In the genomic region with DNA sequence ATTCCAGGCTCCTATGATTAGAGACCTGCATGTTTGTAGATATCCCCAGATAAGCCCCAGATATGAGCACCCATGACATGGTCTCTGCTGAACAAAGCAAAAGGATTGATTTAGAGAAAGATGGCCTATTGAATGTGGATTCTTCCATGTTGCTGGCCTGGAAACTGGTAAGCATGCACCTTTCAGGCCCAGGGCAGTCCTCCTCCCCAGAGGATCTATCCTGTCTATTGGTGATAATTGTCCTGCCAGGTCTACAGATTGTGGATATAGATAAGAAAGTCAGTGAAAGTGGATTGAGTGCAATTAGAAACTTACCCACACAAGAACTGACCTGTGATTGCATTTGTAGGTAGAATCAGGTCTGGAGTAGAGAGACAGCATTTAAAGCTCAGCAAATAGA, we compare ENCODE assay signal across 1 cellular context.
TF ChIP-seq lines count a peak whose summit lies in the region.

No MANE protein-coding gene starts in this region.

TF ChIP-seq in SK-N-SH treated with all-trans-retinoic acid at 6 μM for 48 hours, 23 proteins besides CTCF, POLR2A, EP300 and RAD21 (continued from another document):
- TF ChIP-seq, protein P1, sequence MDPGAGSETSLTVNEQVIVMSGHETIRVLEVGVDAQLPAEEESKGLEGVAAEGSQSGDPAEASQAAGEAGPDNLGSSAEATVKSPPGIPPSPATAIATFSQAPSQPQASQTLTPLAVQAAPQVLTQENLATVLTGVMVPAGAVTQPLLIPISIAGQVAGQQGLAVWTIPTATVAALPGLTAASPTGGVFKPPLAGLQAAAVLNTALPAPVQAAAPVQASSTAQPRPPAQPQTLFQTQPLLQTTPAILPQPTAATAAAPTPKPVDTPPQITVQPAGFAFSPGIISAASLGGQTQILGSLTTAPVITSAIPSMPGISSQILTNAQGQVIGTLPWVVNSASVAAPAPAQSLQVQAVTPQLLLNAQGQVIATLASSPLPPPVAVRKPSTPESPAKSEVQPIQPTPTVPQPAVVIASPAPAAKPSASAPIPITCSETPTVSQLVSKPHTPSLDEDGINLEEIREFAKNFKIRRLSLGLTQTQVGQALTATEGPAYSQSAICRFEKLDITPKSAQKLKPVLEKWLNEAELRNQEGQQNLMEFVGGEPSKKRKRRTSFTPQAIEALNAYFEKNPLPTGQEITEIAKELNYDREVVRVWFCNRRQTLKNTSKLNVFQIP (CRISPR knock-in tag; IDR thresholded peaks at IDR 0.05; ENCODE audit: borderline replicate concordance, low read depth), result no peak
- TF ChIP-seq, protein P2, sequence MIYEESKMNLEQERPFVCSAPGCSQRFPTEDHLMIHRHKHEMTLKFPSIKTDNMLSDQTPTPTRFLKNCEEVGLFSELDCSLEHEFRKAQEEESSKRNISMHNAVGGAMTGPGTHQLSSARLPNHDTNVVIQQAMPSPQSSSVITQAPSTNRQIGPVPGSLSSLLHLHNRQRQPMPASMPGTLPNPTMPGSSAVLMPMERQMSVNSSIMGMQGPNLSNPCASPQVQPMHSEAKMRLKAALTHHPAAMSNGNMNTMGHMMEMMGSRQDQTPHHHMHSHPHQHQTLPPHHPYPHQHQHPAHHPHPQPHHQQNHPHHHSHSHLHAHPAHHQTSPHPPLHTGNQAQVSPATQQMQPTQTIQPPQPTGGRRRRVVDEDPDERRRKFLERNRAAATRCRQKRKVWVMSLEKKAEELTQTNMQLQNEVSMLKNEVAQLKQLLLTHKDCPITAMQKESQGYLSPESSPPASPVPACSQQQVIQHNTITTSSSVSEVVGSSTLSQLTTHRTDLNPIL (CRISPR knock-in tag; IDR thresholded peaks at IDR 0.05; ENCODE audit: low read depth), result no peak
- no peak for TF ChIP-seq ESRRG (CRISPR knock-in tag; IDR thresholded peaks at IDR 0.05)
- TF ChIP-seq BACH2 (CRISPR knock-in tag; IDR thresholded peaks at IDR 0.05; ENCODE audit: borderline replicate concordance), result no peak
- no peak for TF ChIP-seq ZNF565 (CRISPR knock-in tag; conservative IDR thresholded peaks at IDR 0.05; ENCODE audit: low read depth)
- TF ChIP-seq TCF4 (CRISPR knock-in tag; IDR thresholded peaks at IDR 0.05; ENCODE audit: borderline replicate concordance), result no peak
- TF ChIP-seq CSDC2 (CRISPR knock-in tag; IDR thresholded peaks at IDR 0.05), result no peak
- no peak for TF ChIP-seq ZC3H10 (CRISPR knock-in tag; IDR thresholded peaks at IDR 0.05)
- TF ChIP-seq, protein P3, sequence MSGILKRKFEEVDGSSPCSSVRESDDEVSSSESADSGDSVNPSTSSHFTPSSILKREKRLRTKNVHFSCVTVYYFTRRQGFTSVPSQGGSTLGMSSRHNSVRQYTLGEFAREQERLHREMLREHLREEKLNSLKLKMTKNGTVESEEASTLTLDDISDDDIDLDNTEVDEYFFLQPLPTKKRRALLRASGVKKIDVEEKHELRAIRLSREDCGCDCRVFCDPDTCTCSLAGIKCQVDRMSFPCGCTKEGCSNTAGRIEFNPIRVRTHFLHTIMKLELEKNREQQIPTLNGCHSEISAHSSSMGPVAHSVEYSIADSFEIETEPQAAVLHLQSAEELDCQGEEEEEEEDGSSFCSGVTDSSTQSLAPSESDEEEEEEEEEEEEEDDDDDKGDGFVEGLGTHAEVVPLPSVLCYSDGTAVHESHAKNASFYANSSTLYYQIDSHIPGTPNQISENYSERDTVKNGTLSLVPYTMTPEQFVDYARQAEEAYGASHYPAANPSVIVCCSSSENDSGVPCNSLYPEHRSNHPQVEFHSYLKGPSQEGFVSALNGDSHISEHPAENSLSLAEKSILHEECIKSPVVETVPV (CRISPR knock-in tag; IDR thresholded peaks at IDR 0.05), result no peak
- TF ChIP-seq ISL1 (CRISPR knock-in tag; IDR thresholded peaks at IDR 0.05), result no peak
- TF ChIP-seq, protein P4, sequence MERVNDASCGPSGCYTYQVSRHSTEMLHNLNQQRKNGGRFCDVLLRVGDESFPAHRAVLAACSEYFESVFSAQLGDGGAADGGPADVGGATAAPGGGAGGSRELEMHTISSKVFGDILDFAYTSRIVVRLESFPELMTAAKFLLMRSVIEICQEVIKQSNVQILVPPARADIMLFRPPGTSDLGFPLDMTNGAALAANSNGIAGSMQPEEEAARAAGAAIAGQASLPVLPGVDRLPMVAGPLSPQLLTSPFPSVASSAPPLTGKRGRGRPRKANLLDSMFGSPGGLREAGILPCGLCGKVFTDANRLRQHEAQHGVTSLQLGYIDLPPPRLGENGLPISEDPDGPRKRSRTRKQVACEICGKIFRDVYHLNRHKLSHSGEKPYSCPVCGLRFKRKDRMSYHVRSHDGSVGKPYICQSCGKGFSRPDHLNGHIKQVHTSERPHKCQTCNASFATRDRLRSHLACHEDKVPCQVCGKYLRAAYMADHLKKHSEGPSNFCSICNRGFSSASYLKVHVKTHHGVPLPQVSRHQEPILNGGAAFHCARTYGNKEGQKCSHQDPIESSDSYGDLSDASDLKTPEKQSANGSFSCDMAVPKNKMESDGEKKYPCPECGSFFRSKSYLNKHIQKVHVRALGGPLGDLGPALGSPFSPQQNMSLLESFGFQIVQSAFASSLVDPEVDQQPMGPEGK (CRISPR knock-in tag; IDR thresholded peaks at IDR 0.05; ENCODE audit: borderline replicate concordance), result no peak
- TF ChIP-seq ZFP30 (CRISPR knock-in tag; IDR thresholded peaks at IDR 0.05), result no peak
